In genomic region chr1:18948913-18949688, GRCh38 we compare ENCODE assay signal across 1 cellular context.
TF ChIP-seq lines count a peak whose summit lies in the region.

No MANE protein-coding gene starts in this region.

TF ChIP-seq in HepG2, 621 proteins besides CTCF, POLR2A, EP300 and RAD21 (continued from another document and continues in another):
- TF ChIP-seq ELK4 (CRISPR knock-in tag; IDR thresholded peaks at IDR 0.05; ENCODE audit: borderline replicate concordance) (no peak), THRA (CRISPR knock-in tag; IDR thresholded peaks at IDR 0.05; ENCODE audit: borderline replicate concordance) (peak; percentile 66; the same call in 1 of the 2 replicates), DMAP1 (CRISPR knock-in tag; IDR thresholded peaks at IDR 0.05) (peak; percentile 68; the same call in 1 of the 2 replicates), ZNF280D (CRISPR knock-in tag; IDR thresholded peaks at IDR 0.05) (peak; percentile 90), IRF9 (CRISPR knock-in tag; IDR thresholded peaks at IDR 0.05; ENCODE audit: borderline replicate concordance) (no peak), ZNF597 (CRISPR knock-in tag; IDR thresholded peaks at IDR 0.05) (no peak), ZSCAN30 (CRISPR knock-in tag; IDR thresholded peaks at IDR 0.05) (no peak), ZBTB14 (CRISPR knock-in tag; IDR thresholded peaks at IDR 0.05) (no peak), ZNF276 (CRISPR knock-in tag; IDR thresholded peaks at IDR 0.05; ENCODE audit: low read depth) (peak; percentile 50), ARNT (IDR thresholded peaks at IDR 0.05) (no peak), ZNF18 (CRISPR knock-in tag; IDR thresholded peaks at IDR 0.05; ENCODE audit: insufficient replicate concordance) (peak; percentile 32), ZNF781 (CRISPR knock-in tag; IDR thresholded peaks at IDR 0.05; ENCODE audit: borderline replicate concordance, not compliant biosample characterization) (no peak), ARID5B (CRISPR knock-in tag; IDR thresholded peaks at IDR 0.05) (peak; percentile 80), MTERF4 (CRISPR knock-in tag; IDR thresholded peaks at IDR 0.05) (0 out of 2 replicates have a peak, but pooled peaks have one; percentile 19), GMEB1 (CRISPR knock-in tag; IDR thresholded peaks at IDR 0.05; ENCODE audit: borderline replicate concordance) (peak; percentile 59; the same call in 1 of the 2 replicates), SUZ12 (IDR thresholded peaks at IDR 0.05; ENCODE audit: low read depth, low read length) (no peak), ZNF777 (CRISPR knock-in tag; IDR thresholded peaks at IDR 0.05) (peak; percentile 82), POLR2G (IDR thresholded peaks at IDR 0.05; ENCODE audit: low read depth, low read length) (peak; percentile 88), FOSL1 (CRISPR knock-in tag; IDR thresholded peaks at IDR 0.05; ENCODE audit: borderline replicate concordance) (no peak)
